ENCODE assay signal across 1 cellular context in the genomic region with DNA sequence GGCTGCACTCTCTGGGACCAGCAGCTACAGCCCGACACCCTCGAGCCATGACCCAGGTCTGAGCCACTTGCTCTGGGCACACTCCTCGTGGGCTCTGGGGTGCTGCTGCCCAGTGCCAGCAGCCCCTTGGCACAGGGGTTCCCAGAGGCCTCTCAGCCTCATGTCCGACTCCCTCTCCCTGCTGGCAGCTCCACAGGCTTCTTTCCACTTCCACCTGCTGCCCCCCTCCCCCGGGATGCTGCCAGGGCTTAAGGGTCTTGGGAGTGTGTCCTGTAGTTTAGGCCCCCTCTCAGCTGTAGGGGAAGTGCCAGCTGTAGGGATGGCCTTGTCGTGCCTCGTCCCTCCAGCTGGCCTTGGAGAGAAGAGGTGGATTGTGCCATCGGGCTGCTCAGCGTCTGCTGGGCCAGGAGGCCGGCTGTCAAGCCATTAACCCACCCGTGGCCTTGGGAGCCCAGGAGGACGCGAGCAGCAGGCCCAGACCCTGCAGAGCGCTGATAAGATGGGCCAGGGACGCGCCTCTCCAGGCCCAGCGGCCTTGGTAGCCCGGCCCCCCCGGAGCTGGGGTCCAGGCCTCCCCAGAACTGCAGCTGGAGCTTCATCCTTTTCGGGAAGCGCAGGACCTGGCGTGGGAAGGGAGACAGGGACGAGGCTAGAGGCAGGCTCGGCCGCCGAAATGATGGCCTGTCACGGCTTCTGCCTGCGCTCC.
TF ChIP-seq lines count a peak whose summit lies in the region.

No MANE protein-coding gene starts in this region.

TF ChIP-seq in WTC11, 78 proteins besides CTCF, POLR2A, EP300 and RAD21 (continued from another document):
- TF ChIP-seq, protein P1, sequence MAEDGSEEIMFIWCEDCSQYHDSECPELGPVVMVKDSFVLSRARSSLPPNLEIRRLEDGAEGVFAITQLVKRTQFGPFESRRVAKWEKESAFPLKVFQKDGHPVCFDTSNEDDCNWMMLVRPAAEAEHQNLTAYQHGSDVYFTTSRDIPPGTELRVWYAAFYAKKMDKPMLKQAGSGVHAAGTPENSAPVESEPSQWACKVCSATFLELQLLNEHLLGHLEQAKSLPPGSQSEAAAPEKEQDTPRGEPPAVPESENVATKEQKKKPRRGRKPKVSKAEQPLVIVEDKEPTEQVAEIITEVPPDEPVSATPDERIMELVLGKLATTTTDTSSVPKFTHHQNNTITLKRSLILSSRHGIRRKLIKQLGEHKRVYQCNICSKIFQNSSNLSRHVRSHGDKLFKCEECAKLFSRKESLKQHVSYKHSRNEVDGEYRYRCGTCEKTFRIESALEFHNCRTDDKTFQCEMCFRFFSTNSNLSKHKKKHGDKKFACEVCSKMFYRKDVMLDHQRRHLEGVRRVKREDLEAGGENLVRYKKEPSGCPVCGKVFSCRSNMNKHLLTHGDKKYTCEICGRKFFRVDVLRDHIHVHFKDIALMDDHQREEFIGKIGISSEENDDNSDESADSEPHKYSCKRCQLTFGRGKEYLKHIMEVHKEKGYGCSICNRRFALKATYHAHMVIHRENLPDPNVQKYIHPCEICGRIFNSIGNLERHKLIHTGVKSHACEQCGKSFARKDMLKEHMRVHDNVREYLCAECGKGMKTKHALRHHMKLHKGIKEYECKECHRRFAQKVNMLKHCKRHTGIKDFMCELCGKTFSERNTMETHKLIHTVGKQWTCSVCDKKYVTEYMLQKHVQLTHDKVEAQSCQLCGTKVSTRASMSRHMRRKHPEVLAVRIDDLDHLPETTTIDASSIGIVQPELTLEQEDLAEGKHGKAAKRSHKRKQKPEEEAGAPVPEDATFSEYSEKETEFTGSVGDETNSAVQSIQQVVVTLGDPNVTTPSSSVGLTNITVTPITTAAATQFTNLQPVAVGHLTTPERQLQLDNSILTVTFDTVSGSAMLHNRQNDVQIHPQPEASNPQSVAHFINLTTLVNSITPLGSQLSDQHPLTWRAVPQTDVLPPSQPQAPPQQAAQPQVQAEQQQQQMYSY (CRISPR knock-in tag; IDR thresholded peaks at IDR 0.05): no peak
- TF ChIP-seq, protein P2, sequence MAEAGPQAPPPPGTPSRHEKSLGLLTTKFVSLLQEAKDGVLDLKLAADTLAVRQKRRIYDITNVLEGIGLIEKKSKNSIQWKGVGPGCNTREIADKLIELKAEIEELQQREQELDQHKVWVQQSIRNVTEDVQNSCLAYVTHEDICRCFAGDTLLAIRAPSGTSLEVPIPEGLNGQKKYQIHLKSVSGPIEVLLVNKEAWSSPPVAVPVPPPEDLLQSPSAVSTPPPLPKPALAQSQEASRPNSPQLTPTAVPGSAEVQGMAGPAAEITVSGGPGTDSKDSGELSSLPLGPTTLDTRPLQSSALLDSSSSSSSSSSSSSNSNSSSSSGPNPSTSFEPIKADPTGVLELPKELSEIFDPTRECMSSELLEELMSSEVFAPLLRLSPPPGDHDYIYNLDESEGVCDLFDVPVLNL (CRISPR knock-in tag; IDR thresholded peaks at IDR 0.05; ENCODE audit: borderline replicate concordance, low read depth): no peak
- TF ChIP-seq ATF1 (CRISPR knock-in tag; IDR thresholded peaks at IDR 0.05) (no peak), FOXJ3 (CRISPR knock-in tag; IDR thresholded peaks at IDR 0.05; ENCODE audit: borderline replicate concordance) (no peak), ESRRA (CRISPR knock-in tag; IDR thresholded peaks at IDR 0.05; ENCODE audit: borderline replicate concordance) (no peak), GABPB1 (CRISPR knock-in tag; IDR thresholded peaks at IDR 0.05) (no peak), OVOL2 (CRISPR knock-in tag; IDR thresholded peaks at IDR 0.05; ENCODE audit: borderline replicate concordance) (no peak), ELF4 (CRISPR knock-in tag; IDR thresholded peaks at IDR 0.05; ENCODE audit: low read depth) (no peak), NR2C2 (CRISPR knock-in tag; IDR thresholded peaks at IDR 0.05) (no peak), TCF7 (CRISPR knock-in tag; IDR thresholded peaks at IDR 0.05; ENCODE audit: low read depth) (no peak), FOXK1 (CRISPR knock-in tag; IDR thresholded peaks at IDR 0.05) (no peak), ZBTB21 (CRISPR knock-in tag; IDR thresholded peaks at IDR 0.05; ENCODE audit: borderline replicate concordance) (no peak), CBFB (CRISPR knock-in tag; IDR thresholded peaks at IDR 0.05; ENCODE audit: low read depth) (no peak), ZNF396 (CRISPR knock-in tag; IDR thresholded peaks at IDR 0.05; ENCODE audit: borderline replicate concordance) (no peak), KAT7 (CRISPR knock-in tag; IDR thresholded peaks at IDR 0.05; ENCODE audit: borderline replicate concordance) (no peak)
- TF ChIP-seq, protein P3, sequence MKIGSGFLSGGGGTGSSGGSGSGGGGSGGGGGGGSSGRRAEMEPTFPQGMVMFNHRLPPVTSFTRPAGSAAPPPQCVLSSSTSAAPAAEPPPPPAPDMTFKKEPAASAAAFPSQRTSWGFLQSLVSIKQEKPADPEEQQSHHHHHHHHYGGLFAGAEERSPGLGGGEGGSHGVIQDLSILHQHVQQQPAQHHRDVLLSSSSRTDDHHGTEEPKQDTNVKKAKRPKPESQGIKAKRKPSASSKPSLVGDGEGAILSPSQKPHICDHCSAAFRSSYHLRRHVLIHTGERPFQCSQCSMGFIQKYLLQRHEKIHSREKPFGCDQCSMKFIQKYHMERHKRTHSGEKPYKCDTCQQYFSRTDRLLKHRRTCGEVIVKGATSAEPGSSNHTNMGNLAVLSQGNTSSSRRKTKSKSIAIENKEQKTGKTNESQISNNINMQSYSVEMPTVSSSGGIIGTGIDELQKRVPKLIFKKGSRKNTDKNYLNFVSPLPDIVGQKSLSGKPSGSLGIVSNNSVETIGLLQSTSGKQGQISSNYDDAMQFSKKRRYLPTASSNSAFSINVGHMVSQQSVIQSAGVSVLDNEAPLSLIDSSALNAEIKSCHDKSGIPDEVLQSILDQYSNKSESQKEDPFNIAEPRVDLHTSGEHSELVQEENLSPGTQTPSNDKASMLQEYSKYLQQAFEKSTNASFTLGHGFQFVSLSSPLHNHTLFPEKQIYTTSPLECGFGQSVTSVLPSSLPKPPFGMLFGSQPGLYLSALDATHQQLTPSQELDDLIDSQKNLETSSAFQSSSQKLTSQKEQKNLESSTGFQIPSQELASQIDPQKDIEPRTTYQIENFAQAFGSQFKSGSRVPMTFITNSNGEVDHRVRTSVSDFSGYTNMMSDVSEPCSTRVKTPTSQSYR (CRISPR knock-in tag; IDR thresholded peaks at IDR 0.05): no peak
- TF ChIP-seq, protein P4, sequence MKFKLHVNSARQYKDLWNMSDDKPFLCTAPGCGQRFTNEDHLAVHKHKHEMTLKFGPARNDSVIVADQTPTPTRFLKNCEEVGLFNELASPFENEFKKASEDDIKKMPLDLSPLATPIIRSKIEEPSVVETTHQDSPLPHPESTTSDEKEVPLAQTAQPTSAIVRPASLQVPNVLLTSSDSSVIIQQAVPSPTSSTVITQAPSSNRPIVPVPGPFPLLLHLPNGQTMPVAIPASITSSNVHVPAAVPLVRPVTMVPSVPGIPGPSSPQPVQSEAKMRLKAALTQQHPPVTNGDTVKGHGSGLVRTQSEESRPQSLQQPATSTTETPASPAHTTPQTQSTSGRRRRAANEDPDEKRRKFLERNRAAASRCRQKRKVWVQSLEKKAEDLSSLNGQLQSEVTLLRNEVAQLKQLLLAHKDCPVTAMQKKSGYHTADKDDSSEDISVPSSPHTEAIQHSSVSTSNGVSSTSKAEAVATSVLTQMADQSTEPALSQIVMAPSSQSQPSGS (CRISPR knock-in tag; IDR thresholded peaks at IDR 0.05; ENCODE audit: borderline replicate concordance, low read depth): no peak
- TF ChIP-seq, protein P5, sequence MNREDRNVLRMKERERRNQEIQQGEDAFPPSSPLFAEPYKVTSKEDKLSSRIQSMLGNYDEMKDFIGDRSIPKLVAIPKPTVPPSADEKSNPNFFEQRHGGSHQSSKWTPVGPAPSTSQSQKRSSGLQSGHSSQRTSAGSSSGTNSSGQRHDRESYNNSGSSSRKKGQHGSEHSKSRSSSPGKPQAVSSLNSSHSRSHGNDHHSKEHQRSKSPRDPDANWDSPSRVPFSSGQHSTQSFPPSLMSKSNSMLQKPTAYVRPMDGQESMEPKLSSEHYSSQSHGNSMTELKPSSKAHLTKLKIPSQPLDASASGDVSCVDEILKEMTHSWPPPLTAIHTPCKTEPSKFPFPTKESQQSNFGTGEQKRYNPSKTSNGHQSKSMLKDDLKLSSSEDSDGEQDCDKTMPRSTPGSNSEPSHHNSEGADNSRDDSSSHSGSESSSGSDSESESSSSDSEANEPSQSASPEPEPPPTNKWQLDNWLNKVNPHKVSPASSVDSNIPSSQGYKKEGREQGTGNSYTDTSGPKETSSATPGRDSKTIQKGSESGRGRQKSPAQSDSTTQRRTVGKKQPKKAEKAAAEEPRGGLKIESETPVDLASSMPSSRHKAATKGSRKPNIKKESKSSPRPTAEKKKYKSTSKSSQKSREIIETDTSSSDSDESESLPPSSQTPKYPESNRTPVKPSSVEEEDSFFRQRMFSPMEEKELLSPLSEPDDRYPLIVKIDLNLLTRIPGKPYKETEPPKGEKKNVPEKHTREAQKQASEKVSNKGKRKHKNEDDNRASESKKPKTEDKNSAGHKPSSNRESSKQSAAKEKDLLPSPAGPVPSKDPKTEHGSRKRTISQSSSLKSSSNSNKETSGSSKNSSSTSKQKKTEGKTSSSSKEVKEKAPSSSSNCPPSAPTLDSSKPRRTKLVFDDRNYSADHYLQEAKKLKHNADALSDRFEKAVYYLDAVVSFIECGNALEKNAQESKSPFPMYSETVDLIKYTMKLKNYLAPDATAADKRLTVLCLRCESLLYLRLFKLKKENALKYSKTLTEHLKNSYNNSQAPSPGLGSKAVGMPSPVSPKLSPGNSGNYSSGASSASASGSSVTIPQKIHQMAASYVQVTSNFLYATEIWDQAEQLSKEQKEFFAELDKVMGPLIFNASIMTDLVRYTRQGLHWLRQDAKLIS (CRISPR knock-in tag; IDR thresholded peaks at IDR 0.05; ENCODE audit: borderline replicate concordance): no peak
